11 cellular contexts compared by ENCODE assay signal in genomic region chr5:173041881-173042481, GRCh38.
"Had no signal": no experiment of that assay in that cellular context is flagged by ENCODE, and none has a peak within 500 bp of the region (broad histone marks: within the 10 kb centered on the region; RNA-seq: fewer than 3 reads in every experiment).

No MANE protein-coding gene starts in this region.

- H3K9me3 Mint-ChIP-seq: effector memory CD8-positive, alpha-beta T cell had no signal

- H3K4me3 Mint-ChIP-seq: effector memory CD8-positive, alpha-beta T cell had no signal

- ATAC-seq: effector memory CD8-positive, alpha-beta T cell; gastrocnemius medialis; heart right ventricle; left lobe of liver; pancreas had no signal

- H3K27ac ChIP-seq: epithelial cell of prostate, gastrocnemius medialis, heart right ventricle, pancreas had no signal

- H3K27ac Mint-ChIP-seq: effector memory CD8-positive, alpha-beta T cell had no signal

- H3K27me3 Mint-ChIP-seq: effector memory CD8-positive, alpha-beta T cell had no signal

- DNase-seq: activated CD4-positive, alpha-beta T cell treated with anti-CD3 and anti-CD28 coated beads, Interleukin-2, amount 50 U/mL, for 1 hour; activated CD8-positive, alpha-beta memory T cell treated with anti-CD3 and anti-CD28 coated beads for 24 hours; activated naive CD4-positive, alpha-beta T cell treated with Interleukin-2 at 50 U/mL for 16 hours; dermis blood vessel endothelial cell; effector memory CD8-positive, alpha-beta T cell; gastrocnemius medialis; heart right ventricle; pancreas; stimulated activated CD4-positive, alpha-beta T cell treated with anti-CD3 and anti-CD28 coated beads, Interleukin-1b, Interleukin-23, amount 100 ng/mL, for 48 hours had no signal
